Comparison of ENCODE assay signal across 10 cellular contexts in the genomic region with DNA sequence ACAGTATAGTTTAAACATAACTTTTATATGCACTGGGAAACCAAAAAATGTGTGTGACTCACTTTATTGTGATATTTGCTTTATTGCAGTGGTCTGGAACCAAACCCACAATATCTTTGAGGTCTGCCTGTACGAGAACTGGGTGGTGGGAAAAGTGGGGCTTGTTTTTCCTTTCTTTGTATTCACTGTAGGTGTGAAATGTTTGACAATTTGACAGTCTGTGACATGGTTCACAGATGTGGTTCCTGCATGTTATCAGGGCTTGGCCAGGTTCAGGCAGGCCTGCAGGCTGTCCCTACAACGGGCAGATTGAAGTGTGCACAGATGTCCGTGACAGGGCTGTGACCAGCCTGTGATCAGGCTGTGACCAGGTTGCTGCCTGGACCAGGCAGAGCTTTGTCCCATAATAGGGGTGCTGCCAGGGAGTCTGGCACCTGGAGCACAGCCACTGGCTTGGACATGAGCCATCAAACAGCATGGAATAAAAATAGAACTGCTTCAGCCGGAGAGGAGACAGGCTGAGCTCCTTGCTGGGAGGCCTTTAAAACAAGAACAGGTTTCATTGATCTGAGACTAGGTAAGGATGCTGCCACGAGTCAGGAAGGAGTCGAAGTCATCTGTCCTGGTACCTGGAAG.
DNase-seq lines count a peak whose midpoint lies in the region; ATAC-seq, FAIRE-seq and TF ChIP-seq lines count a peak whose summit lies in the region.
"Had no signal": no experiment of that assay in that cellular context is flagged by ENCODE, and none has a peak within 500 bp of the region (broad histone marks: within the 10 kb centered on the region; RNA-seq: fewer than 3 reads in every experiment).

No MANE protein-coding gene starts in this region.

- POLR2A ChIA-PET in A549 (lab: Yijun Ruan, JAX), result interaction anchor here (0.7 kb wide), 1 partner anchor 23 kb away, joined by 3 read pairs; no protein-coding TSS in a partner anchor

- no peak overlapping the region for H3K4me3 ChIP-seq in A549
- H3K4me3 ChIP-seq in LNCaP clone FGC (ENCODE audit: low read depth, low read length), result no peak overlapping the region
- peak overlapping the region in 1 of 4 donors; percentile 7 for H3K4me3 ChIP-seq in upper lobe of left lung
- no peak overlapping the region for H3K4me3 ChIP-seq in testis
- H3K4me3 ChIP-seq: SK-N-MC had no signal

- TF ChIP-seq EP300 in A549 (IDR thresholded peaks at IDR 0.05), result no peak
- TF ChIP-seq EP300 in upper lobe of left lung (IDR thresholded peaks at IDR 0.05), result no peak

- 53% methylated on average over 6 of the region's 6 CpGs for WGBS in A549 (ENCODE audit: missing lambda C conversion rate)
- WGBS in upper lobe of left lung, 2 donors, result 36 to 42% methylated on average over 6 of the region's 6 CpGs
- 60 to 64% methylated on average over 6 of the region's 6 CpGs for WGBS in testis, 2 donors

- H3K4me2 ChIP-seq in A549, result peak overlapping the region; percentile 41

- no peaks in the 10 kb centered on the region for H3K36me3 ChIP-seq in upper lobe of left lung
- H3K36me3 ChIP-seq in testis (ENCODE audit: low read depth, missing control alignments), result no peaks in the 10 kb centered on the region

- TF ChIP-seq RAD21 in A549 (conservative IDR thresholded peaks at IDR 0.05 in 1 of 2, IDR thresholded peaks at IDR 0.05 in 1 of 2), result no peak

- CTCF ChIA-PET in A549 (lab: Yijun Ruan, JAX), result interaction anchor here (1.1 kb wide), 2 partner anchors 21 to 173 kb away, joined by 3 read pairs; no protein-coding TSS in a partner anchor

- H3K27me3 ChIP-seq in upper lobe of left lung (no peaks in the 10 kb centered on the region), testis (no peaks in the 10 kb centered on the region)

- no peak for TF ChIP-seq CTCF in A549 (IDR thresholded peaks at IDR 0.05)
- TF ChIP-seq CTCF in LNCaP clone FGC (IDR thresholded peaks at IDR 0.05; ENCODE audit: control insufficient read depth, extremely low read depth, insufficient read depth), result no peak
- no peak for TF ChIP-seq CTCF in upper lobe of left lung (IDR thresholded peaks at IDR 0.05)
- TF ChIP-seq CTCF in testis (IDR thresholded peaks at IDR 0.05), result no peak

- H3K9me3 ChIP-seq in A549, result peaks cover 7% of the 10 kb centered on the region; the same call in 1 of the 3 replicates
- H3K9me3 ChIP-seq in upper lobe of left lung, result no peaks in the 10 kb centered on the region
- no peaks in the 10 kb centered on the region for H3K9me3 ChIP-seq in testis

- ATAC-seq in A549 (no peak), upper lobe of left lung (ENCODE audit: low FRiP score in 2 of 2) (no peak)

- no peak for FAIRE-seq in A549 (lab: Jason Lieb, UNC)
- FAIRE-seq: G401.6 had no signal

- intact Hi-C loops in testis (cut with DNase I; ENCODE audit: low total_unique reads), result no loop called here

- no peak for DNase-seq in A549 (ENCODE audit: low read depth in 1 of 2, low spot score in 1 of 2)
- peak; percentile 43 for DNase-seq in LNCaP clone FGC (ENCODE audit: low read depth)
- peak; percentile 30 to 42 for DNase-seq in activated T-cell treated with anti-CD3 and anti-CD28 coated beads, Interleukin-2, amount 50 U/mL, for 48 hours
- DNase-seq in hepatic stellate cell (ENCODE audit: low spot score), result peak; percentile 28
- peak in 1 of 2 donors; percentile 76 for DNase-seq in upper lobe of left lung
- no peak for DNase-seq in GM19238 (ENCODE audit: insufficient read length, low spot score)
- no peak for DNase-seq in testis
- no peak for DNase-seq in amniotic stem cell (lab: John Stamatoyannopoulos, UW)

- no peak for TF ChIP-seq POLR2A in A549 (IDR thresholded peaks at IDR 0.05; ENCODE audit: low read length)
- TF ChIP-seq POLR2A in upper lobe of left lung (IDR thresholded peaks at IDR 0.05), result no peak
- TF ChIP-seq POLR2A in testis (IDR thresholded peaks at IDR 0.05), result no peak

- H3K27ac ChIP-seq in A549, result peak overlapping the region in 1 of 2 experiments; percentile 6; a peak in 1 of 6 replicates
- peak overlapping the region; percentile 52 to 76 (median 64) for H3K27ac ChIP-seq in upper lobe of left lung
- no peak overlapping the region for H3K27ac ChIP-seq in testis
- H3K27ac ChIP-seq: SK-N-MC had no signal

- H3K4me1 ChIP-seq in A549 (peaks cover 22% of the 10 kb centered on the region), upper lobe of left lung (peaks cover 14 to 28% (median 15%) of the 10 kb centered on the region in 4 donors), testis (peaks cover 13% of the 10 kb centered on the region)

TF ChIP-seq in A549, 52 proteins besides CTCF, POLR2A, EP300 and RAD21:
- TF ChIP-seq JUN (IDR thresholded peaks at IDR 0.05) (no peak), NPAS2 (CRISPR knock-in tag; IDR thresholded peaks at IDR 0.05; ENCODE audit: borderline replicate concordance) (no peak), ZSCAN20 (CRISPR knock-in tag; IDR thresholded peaks at IDR 0.05) (no peak), HOXB13 (CRISPR knock-in tag; IDR thresholded peaks at IDR 0.05; ENCODE audit: low read depth) (no peak), RCOR1 (IDR thresholded peaks at IDR 0.05; ENCODE audit: low read depth, low read length) (no peak), SMC3 (IDR thresholded peaks at IDR 0.05) (no peak), SREBF2 (IDR thresholded peaks at IDR 0.05) (no peak), RARB (CRISPR knock-in tag; IDR thresholded peaks at IDR 0.05) (no peak), JUNB (IDR thresholded peaks at IDR 0.05) (no peak), CBX8 (IDR thresholded peaks at IDR 0.05) (no peak), MAFK (IDR thresholded peaks at IDR 0.05; ENCODE audit: partially characterized antibody) (no peak), FOSL2 (IDR thresholded peaks at IDR 0.05) (no peak), FOSL2 (CRISPR knock-in tag; IDR thresholded peaks at IDR 0.05) (no peak)
- TF ChIP-seq, protein P1, sequence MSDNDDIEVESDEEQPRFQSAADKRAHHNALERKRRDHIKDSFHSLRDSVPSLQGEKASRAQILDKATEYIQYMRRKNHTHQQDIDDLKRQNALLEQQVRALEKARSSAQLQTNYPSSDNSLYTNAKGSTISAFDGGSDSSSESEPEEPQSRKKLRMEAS (IDR thresholded peaks at IDR 0.05), result no peak
- TF ChIP-seq, protein P2, sequence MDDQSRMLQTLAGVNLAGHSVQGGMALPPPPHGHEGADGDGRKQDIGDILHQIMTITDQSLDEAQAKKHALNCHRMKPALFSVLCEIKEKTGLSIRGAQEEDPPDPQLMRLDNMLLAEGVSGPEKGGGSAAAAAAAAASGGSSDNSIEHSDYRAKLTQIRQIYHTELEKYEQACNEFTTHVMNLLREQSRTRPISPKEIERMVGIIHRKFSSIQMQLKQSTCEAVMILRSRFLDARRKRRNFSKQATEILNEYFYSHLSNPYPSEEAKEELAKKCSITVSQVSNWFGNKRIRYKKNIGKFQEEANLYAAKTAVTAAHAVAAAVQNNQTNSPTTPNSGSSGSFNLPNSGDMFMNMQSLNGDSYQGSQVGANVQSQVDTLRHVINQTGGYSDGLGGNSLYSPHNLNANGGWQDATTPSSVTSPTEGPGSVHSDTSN (IDR thresholded peaks at IDR 0.05), result no peak
- TF ChIP-seq, protein P3, sequence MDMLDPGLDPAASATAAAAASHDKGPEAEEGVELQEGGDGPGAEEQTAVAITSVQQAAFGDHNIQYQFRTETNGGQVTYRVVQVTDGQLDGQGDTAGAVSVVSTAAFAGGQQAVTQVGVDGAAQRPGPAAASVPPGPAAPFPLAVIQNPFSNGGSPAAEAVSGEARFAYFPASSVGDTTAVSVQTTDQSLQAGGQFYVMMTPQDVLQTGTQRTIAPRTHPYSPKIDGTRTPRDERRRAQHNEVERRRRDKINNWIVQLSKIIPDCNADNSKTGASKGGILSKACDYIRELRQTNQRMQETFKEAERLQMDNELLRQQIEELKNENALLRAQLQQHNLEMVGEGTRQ (IDR thresholded peaks at IDR 0.05), result no peak
- TF ChIP-seq, protein P4, sequence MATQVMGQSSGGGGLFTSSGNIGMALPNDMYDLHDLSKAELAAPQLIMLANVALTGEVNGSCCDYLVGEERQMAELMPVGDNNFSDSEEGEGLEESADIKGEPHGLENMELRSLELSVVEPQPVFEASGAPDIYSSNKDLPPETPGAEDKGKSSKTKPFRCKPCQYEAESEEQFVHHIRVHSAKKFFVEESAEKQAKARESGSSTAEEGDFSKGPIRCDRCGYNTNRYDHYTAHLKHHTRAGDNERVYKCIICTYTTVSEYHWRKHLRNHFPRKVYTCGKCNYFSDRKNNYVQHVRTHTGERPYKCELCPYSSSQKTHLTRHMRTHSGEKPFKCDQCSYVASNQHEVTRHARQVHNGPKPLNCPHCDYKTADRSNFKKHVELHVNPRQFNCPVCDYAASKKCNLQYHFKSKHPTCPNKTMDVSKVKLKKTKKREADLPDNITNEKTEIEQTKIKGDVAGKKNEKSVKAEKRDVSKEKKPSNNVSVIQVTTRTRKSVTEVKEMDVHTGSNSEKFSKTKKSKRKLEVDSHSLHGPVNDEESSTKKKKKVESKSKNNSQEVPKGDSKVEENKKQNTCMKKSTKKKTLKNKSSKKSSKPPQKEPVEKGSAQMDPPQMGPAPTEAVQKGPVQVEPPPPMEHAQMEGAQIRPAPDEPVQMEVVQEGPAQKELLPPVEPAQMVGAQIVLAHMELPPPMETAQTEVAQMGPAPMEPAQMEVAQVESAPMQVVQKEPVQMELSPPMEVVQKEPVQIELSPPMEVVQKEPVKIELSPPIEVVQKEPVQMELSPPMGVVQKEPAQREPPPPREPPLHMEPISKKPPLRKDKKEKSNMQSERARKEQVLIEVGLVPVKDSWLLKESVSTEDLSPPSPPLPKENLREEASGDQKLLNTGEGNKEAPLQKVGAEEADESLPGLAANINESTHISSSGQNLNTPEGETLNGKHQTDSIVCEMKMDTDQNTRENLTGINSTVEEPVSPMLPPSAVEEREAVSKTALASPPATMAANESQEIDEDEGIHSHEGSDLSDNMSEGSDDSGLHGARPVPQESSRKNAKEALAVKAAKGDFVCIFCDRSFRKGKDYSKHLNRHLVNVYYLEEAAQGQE (IDR thresholded peaks at IDR 0.05), result no peak
TF ChIP-seq in A549: peak in this region for 0.

Comparison
In these comparisons a context has a peak if more than half of its experiments do, and no peak if none do; other contexts are left out.
1. DNase-seq: peak in LNCaP clone FGC (single experiment), activated T-cell treated with anti-CD3 and anti-CD28 coated beads, Interleukin-2, amount 50 U/mL, for 48 hours (2 of 2) and hepatic stellate cell (single experiment); none in A549 (0 of 2), GM19238 (single experiment), testis (single experiment) and amniotic stem cell (single experiment).
2. H3K27ac ChIP-seq: peak in upper lobe of left lung (4 of 4); none in testis (0 of 2).